ENCODE assay signal across 9 cellular contexts in genomic region chr20:50303573-50304500, GRCh38.
DNase-seq lines count a peak whose midpoint lies in the region; TF ChIP-seq lines count a peak whose summit lies in the region.
"Had no signal": no experiment of that assay in that cellular context is flagged by ENCODE, and none has a peak within 500 bp of the region (broad histone marks: within the 10 kb centered on the region; RNA-seq: fewer than 3 reads in every experiment).

No MANE protein-coding gene starts in this region.

- H3K4me1 Mint-ChIP-seq in Caco-2 (ENCODE audit: low read depth, unreplicated experiment): peaks cover 14% of the 10 kb centered on the region

- no peaks in the 10 kb centered on the region for H3K27me3 ChIP-seq in adrenal gland
- no peaks in the 10 kb centered on the region for H3K27me3 ChIP-seq in thyroid gland
- H3K27me3 ChIP-seq in Caco-2 (replicated peaks; ENCODE audit: control insufficient read depth, insufficient read depth, low read length): no peaks in the 10 kb centered on the region

- H3K27me3 Mint-ChIP-seq in Caco-2 (ENCODE audit: insufficient read depth, unreplicated experiment): peaks cover 3% of the 10 kb centered on the region

- POLR2A ChIA-PET in Caco-2 (lab: Charles Lee): no interaction called here

- no peaks in the 10 kb centered on the region for H3K9me3 ChIP-seq in adrenal gland (replicated peaks in 1 of 3)
- no peaks in the 10 kb centered on the region for H3K9me3 ChIP-seq in thyroid gland
- H3K9me3 ChIP-seq in Caco-2: no peaks in the 10 kb centered on the region

- H3K4me1 ChIP-seq in adrenal gland (replicated peaks in 1 of 2) (peaks cover 46 to 53% of the 10 kb centered on the region in 2 donors), thyroid gland (peaks cover 43 to 70% of the 10 kb centered on the region in 2 donors), Caco-2 (peaks cover 17% of the 10 kb centered on the region)

- TF ChIP-seq POLR2A in adrenal gland (IDR thresholded peaks at IDR 0.05): no peak
- TF ChIP-seq POLR2A in thyroid gland (IDR thresholded peaks at IDR 0.05): no peak

- intact Hi-C loops in adrenal gland (cut with DNase I) (loop anchor here (5.0 to 10.0 kb wide), 2 partner anchors 112 to 161 kb away; partner anchors contain the start of gene CEBPB (in 1 of the 2)), thyroid gland (cut with DNase I) (no loop called here), Caco-2 (cut with micrococcal nuclease; ENCODE audit: unreplicated experiment) (no loop called here)

- H3K9me3 Mint-ChIP-seq in Caco-2 (ENCODE audit: unreplicated experiment): peaks cover 10% of the 10 kb centered on the region

- WGBS in adrenal gland, 4 donors: 64 to 70% (median 67%) methylated on average over 11 of the region's 11 CpGs
- WGBS in thyroid gland, 2 donors: 71 to 72% methylated on average over 11 of the region's 11 CpGs

- no peaks in the 10 kb centered on the region for H3K36me3 ChIP-seq in adrenal gland (replicated peaks in 1 of 2)
- H3K36me3 ChIP-seq in thyroid gland: no peaks in the 10 kb centered on the region
- no peaks in the 10 kb centered on the region for H3K36me3 ChIP-seq in Caco-2 (ENCODE audit: control insufficient read depth, insufficient read depth, low read length)

- H3K4me3 ChIP-seq in adrenal gland (no peak overlapping the region), thyroid gland (replicated peaks in 1 of 3) (no peak overlapping the region), Caco-2 (ENCODE audit: low read depth, low read length) (no peak overlapping the region)

- TF ChIP-seq CTCF in adrenal gland (IDR thresholded peaks at IDR 0.05) (no peak), thyroid gland (IDR thresholded peaks at IDR 0.05) (no peak), Caco-2 (IDR thresholded peaks at IDR 0.05; ENCODE audit: insufficient read depth in 1 of 2, low read depth in 1 of 2, low read length in 1 of 2, severe bottlenecking in 1 of 2, unreplicated experiment in 1 of 2) (no peak)

- no peak overlapping the region for H3K27ac Mint-ChIP-seq in Caco-2 (ENCODE audit: unreplicated experiment)

- H3K36me3 Mint-ChIP-seq in Caco-2 (ENCODE audit: insufficient read depth, unreplicated experiment): no peaks in the 10 kb centered on the region

- peak overlapping the region; percentile 82 to 98 (median 95) for H3K27ac ChIP-seq in adrenal gland
- H3K27ac ChIP-seq in thyroid gland: peak overlapping the region; percentile 80 to 92 (median 85)
- H3K27ac ChIP-seq: 22Rv1 had no signal

- CTCF ChIA-PET in Caco-2 (lab: Charles Lee): interaction anchor here (0.7 kb wide), 1 partner anchor 235 kb away, joined by 4 read pairs; no protein-coding TSS in a partner anchor

- BruUV-seq in Caco-2 (replicated peaks; lab: Mats Ljungman, UMichigan): no TSS peak

- H3K4me3 Mint-ChIP-seq in Caco-2 (ENCODE audit: unreplicated experiment): no peak overlapping the region

- DNase-seq in DMS 273 (lab: John Stamatoyannopoulos, UW; ENCODE audit: unreplicated experiment): peak; percentile 70
- DNase-seq in DMS 273 treated with DMSO at 0.1 percent for 48 hours (lab: John Stamatoyannopoulos, UW): no peak
- peak; percentile 77 to 94 (median 86) for DNase-seq in adrenal gland
- peak; percentile 24 for DNase-seq in kidney glomerular epithelial cell (lab: John Stamatoyannopoulos, UW)
- DNase-seq in thyroid gland: peak; percentile 90
- no peak for DNase-seq in Caco-2
- DNase-seq in GF-D8 (lab: John Stamatoyannopoulos, UW): no peak
- DNase-seq in stimulated activated naive CD4-positive, alpha-beta T cell treated with Interleukin-2 at 50 U/mL for 16 hours (lab: John Stamatoyannopoulos, UW): no peak

Comparison
In these comparisons a context has a peak if more than half of its experiments do, and no peak if none do; other contexts are left out.
1. DNase-seq: peak in DMS 273 (single experiment), adrenal gland (7 of 7), kidney glomerular epithelial cell (single experiment) and thyroid gland (2 of 2); none in DMS 273 treated with DMSO at 0.1 percent for 48 hours (single experiment), Caco-2 (0 of 2), GF-D8 (single experiment) and stimulated activated naive CD4-positive, alpha-beta T cell treated with Interleukin-2 at 50 U/mL for 16 hours (single experiment).
2. intact Hi-C loops: an anchor here in adrenal gland (5.0 to 10.0 kb wide); none called in thyroid gland and Caco-2.